ENCODE assay signal across 25 cellular contexts in the genomic region with DNA sequence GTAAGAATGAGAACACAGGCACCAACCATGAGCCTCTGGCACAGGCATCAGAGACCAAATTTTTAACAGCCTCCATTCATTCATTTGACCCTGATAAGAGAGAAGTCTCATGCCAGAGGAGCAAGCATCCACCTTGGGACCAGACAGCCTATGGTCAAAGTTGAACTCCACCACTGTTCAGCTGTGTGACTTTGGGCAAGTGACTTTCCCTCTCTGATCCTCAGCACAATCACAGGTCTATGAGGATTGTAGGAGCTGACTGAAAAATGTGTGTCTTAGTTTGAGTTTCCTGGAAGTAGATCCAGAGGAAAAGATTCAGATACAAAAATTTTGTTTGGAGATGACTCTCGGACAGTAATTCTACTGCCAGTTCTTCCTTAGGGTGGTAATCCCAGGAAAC.
"Had no signal": no experiment of that assay in that cellular context is flagged by ENCODE, and none has a peak within 500 bp of the region (broad histone marks: within the 10 kb centered on the region; RNA-seq: fewer than 3 reads in every experiment).

No MANE protein-coding gene starts in this region.

- ATAC-seq: stimulated activated effector memory CD8-positive, alpha-beta T cell treated with anti-CD3 and anti-CD28 coated beads, Interleukin-12 subunit alpha, Interleukin-12 subunit beta, amount 100 ng/mL, for 72 hours; stimulated activated memory B cell treated with anti-CD40 and anti-IgM and Interleukin-4, amounts not matched to agents 10 μg/mL and 1 μg/mL and 100 μg/mL, for 72 hours; stimulated activated naive B cell treated with anti-CD40 and anti-IgM and Interleukin-4, amounts not matched to agents 10 μg/mL and 1 μg/mL and 100 μg/mL, for 72 hours; stimulated activated naive CD8-positive, alpha-beta T cell treated with anti-CD3 and anti-CD28 coated beads, Interleukin-15, amount 100 ng/mL, for 72 hours; stimulated activated naive CD8-positive, alpha-beta T cell treated with anti-CD3 and anti-CD28 coated beads, Interleukin-15, Interleukin-2, amounts not matched to agents 100 U/mL and 50 U/mL, for 24 hours had no signal

- DNase-seq: stimulated activated CD4-positive, alpha-beta T cell treated with anti-CD3 and anti-CD28 coated beads, Interleukin-2, amount 100 ng/mL, for 48 hours; stimulated activated CD4-positive, alpha-beta T cell treated with anti-CD3 and anti-CD28 coated beads, Interleukin-4, amount 100 ng/mL, for 1 hour; stimulated activated CD4-positive, alpha-beta T cell treated with anti-CD3 and anti-CD28 coated beads, Interleukin-4, amount 100 ng/mL, for 24 hours; stimulated activated CD4-positive, alpha-beta T cell treated with anti-CD3 and anti-CD28 coated beads, Interleukin-4, amount 100 ng/mL, for 4 hours; stimulated activated CD8-positive, alpha-beta memory T cell treated with anti-CD3 and anti-CD28 coated beads, Interleukin-4, amount 100 ng/mL, for 48 hours; stimulated activated naive B cell treated with anti-CD40 and anti-IgM and Interleukin-4, amounts not matched to agents 10 μg/mL and 1 μg/mL and 100 μg/mL, for 72 hours; stimulated activated naive CD4-positive, alpha-beta T cell; stimulated activated naive CD4-positive, alpha-beta T cell treated with Interleukin-2 at 50 U/mL for 16 hours; stimulated activated naive CD8-positive, alpha-beta T cell treated with anti-CD3 and anti-CD28 coated beads, Interleukin-15, amount 100 ng/mL, for 72 hours; stimulated activated naive CD8-positive, alpha-beta T cell treated with anti-CD3 and anti-CD28 coated beads, Interleukin-15, Interleukin-2, amounts not matched to agents 100 U/mL and 50 U/mL, for 24 hours; stomach; thyroid gland; tibial artery; transverse colon; trophoblast cell; upper lobe of left lung; upper lobe of right lung; uterus had no signal

- H3K4me3 ChIP-seq: stomach, suprapubic skin, thoracic aorta, thyroid gland, tibial artery, tibial nerve, transverse colon, upper lobe of left lung, upper lobe of right lung, uterus, vagina had no signal

- H3K36me3 ChIP-seq: stomach, suprapubic skin, thoracic aorta, thyroid gland, tibial artery, tibial nerve, transverse colon, upper lobe of left lung, upper lobe of right lung, uterus, vagina had no signal

- H3K27me3 ChIP-seq: suprapubic skin, thyroid gland, tibial nerve, transverse colon, upper lobe of left lung, upper lobe of right lung, uterus, vagina had no signal

- H3K4me1 ChIP-seq: stomach, suprapubic skin, thyroid gland, tibial artery, tibial nerve, transverse colon, upper lobe of right lung, uterus, vagina had no signal

- H3K9me3 ChIP-seq: thoracic aorta, thyroid gland, tibial artery, upper lobe of right lung, uterus, vagina had no signal

- FAIRE-seq: urothelium cell line had no signal

- H3K27ac ChIP-seq: stomach, suprapubic skin, thoracic aorta, thyroid gland, tibial artery, tibial nerve, transverse colon, upper lobe of left lung, upper lobe of right lung, uterus, vagina had no signal
